ENCODE assay signal across 21 cellular contexts in genomic region chr3:70748593-70748992, GRCh38.
"Had no signal": no experiment of that assay in that cellular context is flagged by ENCODE, and none has a peak within 500 bp of the region (broad histone marks: within the 10 kb centered on the region; RNA-seq: fewer than 3 reads in every experiment).

No MANE protein-coding gene starts in this region.

- H3K36me3 ChIP-seq: breast epithelium, esophagus muscularis mucosa, heart right ventricle, neutrophil, right lobe of liver, transverse colon had no signal

- H3K4me1 ChIP-seq: breast epithelium, esophagus muscularis mucosa, foreskin keratinocyte, heart right ventricle, right lobe of liver, transverse colon had no signal

- H3K27me3 ChIP-seq: breast epithelium, esophagus muscularis mucosa, foreskin keratinocyte, heart right ventricle, neutrophil, right lobe of liver, transverse colon had no signal

- H3K27ac Mint-ChIP-seq: activated CD8-positive, alpha-beta T cell treated with anti-CD3 and anti-CD28 coated beads, Interleukin-2, amount 10 ng/mL, durations not matched to agents 7 days and 5 days; activated naive CD4-positive, alpha-beta T cell treated with anti-CD3 and anti-CD28 coated beads, Interleukin-2, amount 50 U/mL, for 72 hours; activated T-cell treated with anti-CD3 and anti-CD28 coated beads, Interleukin-2, amount 50 U/mL, for 72 hours; immature natural killer cell; natural killer cell had no signal

- ATAC-seq: activated CD8-positive, alpha-beta T cell treated with anti-CD3 and anti-CD28 coated beads, Interleukin-2, amount 10 ng/mL, durations not matched to agents 7 days and 5 days; activated naive CD4-positive, alpha-beta T cell treated with anti-CD3 and anti-CD28 coated beads, Interleukin-2, amount 50 U/mL, for 72 hours; activated T-cell treated with anti-CD3 and anti-CD28 coated beads, Interleukin-2, amount 50 U/mL, for 72 hours; foreskin keratinocyte; heart right ventricle; left colon; natural killer cell; right lobe of liver had no signal

- H3K36me3 Mint-ChIP-seq: activated naive CD4-positive, alpha-beta T cell treated with anti-CD3 and anti-CD28 coated beads, Interleukin-2, amount 50 U/mL, for 72 hours; immature natural killer cell; natural killer cell had no signal

- DNase-seq: activated CD4-positive, alpha-beta T cell treated with anti-CD3 and anti-CD28 coated beads for 1 hour; activated CD8-positive, alpha-beta T cell treated with anti-CD3 and anti-CD28 coated beads, Interleukin-2, amount 10 ng/mL, durations not matched to agents 7 days and 5 days; activated naive CD4-positive, alpha-beta T cell; activated T-cell treated with anti-CD3 and anti-CD28 coated beads for 4 hours; activated T-cell treated with anti-CD3 and anti-CD28 coated beads, Interleukin-2, amount 50 U/mL, for 72 hours; central memory CD4-positive, alpha-beta T cell; foreskin keratinocyte; immature natural killer cell; kidney; left colon; natural killer cell; right lobe of liver; stimulated activated CD4-positive, alpha-beta T cell treated with anti-CD3 and anti-CD28 coated beads, Interleukin-2, amount 100 ng/mL, for 48 hours; stimulated activated naive CD4-positive, alpha-beta T cell treated with Interleukin-2 at 50 U/mL for 16 hours; T-helper 2 cell; transverse colon had no signal

- H3K9me3 ChIP-seq: breast epithelium, esophagus muscularis mucosa, heart right ventricle, neutrophil, right lobe of liver, transverse colon had no signal

- H3K4me3 ChIP-seq: breast epithelium, esophagus muscularis mucosa, heart right ventricle, right lobe of liver, transverse colon had no signal

- H3K4me1 Mint-ChIP-seq: immature natural killer cell, natural killer cell had no signal

- H3K9me3 Mint-ChIP-seq: activated naive CD4-positive, alpha-beta T cell treated with anti-CD3 and anti-CD28 coated beads, Interleukin-2, amount 50 U/mL, for 72 hours; activated T-cell treated with anti-CD3 and anti-CD28 coated beads, Interleukin-2, amount 50 U/mL, for 72 hours; natural killer cell had no signal

- H3K4me3 Mint-ChIP-seq: activated CD8-positive, alpha-beta T cell treated with anti-CD3 and anti-CD28 coated beads, Interleukin-2, amount 10 ng/mL, durations not matched to agents 7 days and 5 days; activated T-cell treated with anti-CD3 and anti-CD28 coated beads, Interleukin-2, amount 50 U/mL, for 72 hours; immature natural killer cell; natural killer cell had no signal

- H3K27ac ChIP-seq: breast epithelium, esophagus muscularis mucosa, foreskin keratinocyte, heart right ventricle, neutrophil, right lobe of liver, transverse colon had no signal
